In genomic region chr11:45145083-45145420, GRCh38 we compare ENCODE assay signal across 16 cellular contexts. TPM values are rescaled to one million over a fixed set of nuclear protein-coding genes. Genes with fewer than 3 reads are reported as not detected.
DNase-seq lines count a peak whose midpoint lies in the region; ATAC-seq and TF ChIP-seq lines count a peak whose summit lies in the region.
"Had no signal": no experiment of that assay in that cellular context is flagged by ENCODE, and none has a peak within 500 bp of the region (broad histone marks: within the 10 kb centered on the region; RNA-seq: fewer than 3 reads in every experiment).

No MANE protein-coding gene starts in this region.

- peaks cover 0 to 2% (median 0%) of the 10 kb centered on the region in 7 donors for H3K9me3 Mint-ChIP-seq in CD4-positive, CD25-positive, alpha-beta regulatory T cell
- H3K9me3 Mint-ChIP-seq in naive thymus-derived CD4-positive, alpha-beta T cell, result peaks cover 0 to 2% (median 0%) of the 10 kb centered on the region in 11 donors
- H3K9me3 Mint-ChIP-seq: stimulated activated naive B cell treated with anti-CD40 and anti-IgM and Interleukin-4, amounts not matched to agents 10 μg/mL and 1 μg/mL and 100 μg/mL, for 72 hours had no signal

- ATAC-seq in CD4-positive, CD25-positive, alpha-beta regulatory T cell (ENCODE audit: low read depth in 2 of 2), result no peak
- ATAC-seq in naive thymus-derived CD4-positive, alpha-beta T cell, result no peak
- ATAC-seq in HG03139 (IDR thresholded peaks at IDR 0.05; ENCODE audit: unreplicated experiment), result no peak
- ATAC-seq: Panc1; stimulated activated naive B cell treated with anti-CD40 and anti-IgM and Interleukin-4, amounts not matched to agents 10 μg/mL and 1 μg/mL and 100 μg/mL, for 72 hours had no signal

- H3K9me3 ChIP-seq in CD4-positive, CD25-positive, alpha-beta regulatory T cell (ENCODE audit: control insufficient read depth in 2 of 2, low read length in 2 of 2), result no peaks in the 10 kb centered on the region
- H3K9me3 ChIP-seq in HUES48 (ENCODE audit: control insufficient read depth, insufficient read depth, low read length) (no peaks in the 10 kb centered on the region), adrenal gland (replicated peaks in 1 of 3) (no peaks in the 10 kb centered on the region)
- no peaks in the 10 kb centered on the region for H3K9me3 ChIP-seq in naive thymus-derived CD4-positive, alpha-beta T cell (ENCODE audit: control insufficient read depth in 2 of 3, low read length in 3 of 3)

- intact Hi-C loops in naive thymus-derived CD4-positive, alpha-beta T cell (cut with micrococcal nuclease), result loop anchor here in 1 of 2 donors (5.0 to 10.0 kb wide), 3 partner anchors 578 to 1460 kb away; partner anchors contain the start of genes CD82 and HSD17B12
- intact Hi-C loops in adrenal gland (cut with DNase I), result no loop called here

- POLR2A ChIA-PET in naive thymus-derived CD4-positive, alpha-beta T cell (lab: Charles Lee), result no interaction called here

- H3K27me3 Mint-ChIP-seq in CD4-positive, CD25-positive, alpha-beta regulatory T cell, result peaks cover 27% of the 10 kb centered on the region
- H3K27me3 Mint-ChIP-seq in naive thymus-derived CD4-positive, alpha-beta T cell, result peaks cover 5 to 60% (median 10%) of the 10 kb centered on the region in 5 donors

- peak in 1 of 3 donors; percentile 7 for DNase-seq in CD4-positive, CD25-positive, alpha-beta regulatory T cell
- DNase-seq in coronary artery (ENCODE audit: low spot score) (no peak), adrenal gland (no peak), NCI-H2081 (lab: John Stamatoyannopoulos, UW) (no peak)
- DNase-seq in naive thymus-derived CD4-positive, alpha-beta T cell, result peak in 2 of 9 donors; percentile 1 to 13
- DNase-seq in stimulated activated CD4-positive, alpha-beta T cell treated with anti-CD3 and anti-CD28 coated beads, Interleukin-12 subunit alpha, Interleukin-12 subunit beta, amount 100 ng/mL, for 4 hours, result no peak
- DNase-seq: DMS53; MM.1S; NCI-H2029 treated with DMSO at 0.1 percent for 48 hours; NCI-H526 treated with DMSO at 0.1 percent for 48 hours; stimulated activated naive B cell treated with anti-CD40 and anti-IgM and Interleukin-4, amounts not matched to agents 10 μg/mL and 1 μg/mL and 100 μg/mL, for 72 hours; WERI-Rb-1 had no signal

- no peak overlapping the region for H3K4me3 ChIP-seq in CD4-positive, CD25-positive, alpha-beta regulatory T cell (ENCODE audit: low read depth, low read length)
- peak overlapping the region; percentile 82 for H3K4me3 ChIP-seq in HUES48 (ENCODE audit: low read depth, low read length)
- peak overlapping the region; percentile 84 for H3K4me3 ChIP-seq in coronary artery
- no peak overlapping the region for H3K4me3 ChIP-seq in naive thymus-derived CD4-positive, alpha-beta T cell (ENCODE audit: low read length)
- no peak overlapping the region for H3K4me3 ChIP-seq in adrenal gland

- CTCF ChIA-PET in naive thymus-derived CD4-positive, alpha-beta T cell (lab: Charles Lee), result no interaction called here

- 15 to 25% (median 21%) methylated on average over 2 to 4 of the region's 4 CpGs for WGBS in adrenal gland, 4 donors

- H3K9ac ChIP-seq in HUES48 (ENCODE audit: low read depth, low read length), result no peak overlapping the region

- H3K27me3 ChIP-seq in CD4-positive, CD25-positive, alpha-beta regulatory T cell (ENCODE audit: control insufficient read depth, insufficient read depth, low read length), result peaks cover 3% of the 10 kb centered on the region
- H3K27me3 ChIP-seq in HUES48 (ENCODE audit: control insufficient read depth, insufficient read depth, low read length), result peaks cover 37% of the 10 kb centered on the region
- no peaks in the 10 kb centered on the region for H3K27me3 ChIP-seq in naive thymus-derived CD4-positive, alpha-beta T cell (ENCODE audit: control insufficient read depth in 2 of 2, insufficient read depth in 2 of 2, low read length in 2 of 2)
- no peaks in the 10 kb centered on the region for H3K27me3 ChIP-seq in adrenal gland
- H3K27me3 ChIP-seq: dorsolateral prefrontal cortex had no signal

- no peaks in the 10 kb centered on the region for H3K36me3 ChIP-seq in CD4-positive, CD25-positive, alpha-beta regulatory T cell (ENCODE audit: control insufficient read depth, insufficient read depth, low read length)
- H3K36me3 ChIP-seq in HUES48 (ENCODE audit: control insufficient read depth, insufficient read depth, low read length) (no peaks in the 10 kb centered on the region), adrenal gland (replicated peaks in 1 of 2) (no peaks in the 10 kb centered on the region)
- no peaks in the 10 kb centered on the region for H3K36me3 ChIP-seq in naive thymus-derived CD4-positive, alpha-beta T cell (ENCODE audit: control insufficient read depth in 2 of 3, insufficient read depth in 3 of 3, low read length in 3 of 3)
- H3K36me3 ChIP-seq: WERI-Rb-1 had no signal

- H3K27ac ChIP-seq in CD4-positive, CD25-positive, alpha-beta regulatory T cell (ENCODE audit: insufficient read depth, low read length, poor library complexity, severe bottlenecking), result no peak overlapping the region
- no peak overlapping the region for H3K27ac ChIP-seq in HUES48 (ENCODE audit: low read depth, low read length)
- H3K27ac ChIP-seq in coronary artery, result no peak overlapping the region
- no peak overlapping the region for H3K27ac ChIP-seq in naive thymus-derived CD4-positive, alpha-beta T cell (ENCODE audit: low read depth, low read length)
- no peak overlapping the region for H3K27ac ChIP-seq in adrenal gland
- H3K27ac ChIP-seq: WERI-Rb-1 had no signal

- TF ChIP-seq CTCF in coronary artery (IDR thresholded peaks at IDR 0.05) (no peak), adrenal gland (IDR thresholded peaks at IDR 0.05) (no peak)

- peak overlapping the region in 1 of 3 donors; percentile 85 for H3K27ac Mint-ChIP-seq in CD4-positive, CD25-positive, alpha-beta regulatory T cell
- H3K27ac Mint-ChIP-seq in naive thymus-derived CD4-positive, alpha-beta T cell, result peak overlapping the region in 5 of 9 donors; percentile 82 to 95 (median 90)

- TF ChIP-seq POLR2A in adrenal gland (IDR thresholded peaks at IDR 0.05), result no peak

- H3K4me1 Mint-ChIP-seq in CD4-positive, CD25-positive, alpha-beta regulatory T cell, result peaks cover 0 to 32% (median 22%) of the 10 kb centered on the region in 4 donors
- H3K4me1 Mint-ChIP-seq in naive thymus-derived CD4-positive, alpha-beta T cell, result peaks cover 16 to 37% (median 31%) of the 10 kb centered on the region in 7 donors

- H3K4me1 ChIP-seq in CD4-positive, CD25-positive, alpha-beta regulatory T cell (ENCODE audit: control insufficient read depth, insufficient read depth, low read length, poor library complexity, severe bottlenecking), result peaks cover 15% of the 10 kb centered on the region
- peaks cover 10% of the 10 kb centered on the region; the same call in 1 of the 2 replicates for H3K4me1 ChIP-seq in HUES48 (ENCODE audit: control insufficient read depth, insufficient read depth, low read length)
- peaks cover 13 to 14% of the 10 kb centered on the region in 2 donors for H3K4me1 ChIP-seq in naive thymus-derived CD4-positive, alpha-beta T cell (ENCODE audit: control insufficient read depth in 2 of 2, insufficient read depth in 2 of 2, low read length in 2 of 2)
- peaks cover 15 to 22% of the 10 kb centered on the region in 2 donors for H3K4me1 ChIP-seq in adrenal gland (replicated peaks in 1 of 2)

- no peaks in the 10 kb centered on the region for H3K36me3 Mint-ChIP-seq in CD4-positive, CD25-positive, alpha-beta regulatory T cell
- H3K36me3 Mint-ChIP-seq in naive thymus-derived CD4-positive, alpha-beta T cell, result peaks cover 0 to 2% (median 2%) of the 10 kb centered on the region in 5 donors

- peak overlapping the region; percentile 12 to 95 (median 90) for H3K4me3 Mint-ChIP-seq in CD4-positive, CD25-positive, alpha-beta regulatory T cell
- H3K4me3 Mint-ChIP-seq in naive thymus-derived CD4-positive, alpha-beta T cell, result peak overlapping the region in 9 of 10 donors; percentile 7 to 95 (median 90)

RNA-seq across cellular contexts. Expression of gene PRDM11, which starts 1.4 kb away (rescaled TPM):
- total RNA-seq in CD4-positive, CD25-positive, alpha-beta regulatory T cell, result 9.0 TPM
- polyA plus RNA-seq in CD4-positive, CD25-positive, alpha-beta regulatory T cell, result under 1 TPM; 0.37 to 0.97 (median 0.51) TPM
- total RNA-seq in naive thymus-derived CD4-positive, alpha-beta T cell, result 1 to 10 TPM; 2.2 to 8.8 (median 6.4) TPM
- 1 to 10 TPM in 1 of 2 donors, under 1 TPM in 1; 0.44 to 1.1 TPM for polyA plus RNA-seq in naive thymus-derived CD4-positive, alpha-beta T cell
- 10 to 100 TPM; 11.0 to 16.9 (median 13.7) TPM for total RNA-seq in adrenal gland
- 1 to 10 TPM; 3.3 to 6.4 (median 3.9) TPM for polyA plus RNA-seq in adrenal gland

Comparison
In these comparisons a context has a peak if more than half of its experiments do, and no peak if none do; other contexts are left out.
1. H3K4me3 ChIP-seq: peak in HUES48 (single experiment) and coronary artery (single experiment); none in CD4-positive, CD25-positive, alpha-beta regulatory T cell (single experiment), naive thymus-derived CD4-positive, alpha-beta T cell (single experiment) and adrenal gland (0 of 4).